ENCODE assay signal across 1 cellular context in the genomic region with DNA sequence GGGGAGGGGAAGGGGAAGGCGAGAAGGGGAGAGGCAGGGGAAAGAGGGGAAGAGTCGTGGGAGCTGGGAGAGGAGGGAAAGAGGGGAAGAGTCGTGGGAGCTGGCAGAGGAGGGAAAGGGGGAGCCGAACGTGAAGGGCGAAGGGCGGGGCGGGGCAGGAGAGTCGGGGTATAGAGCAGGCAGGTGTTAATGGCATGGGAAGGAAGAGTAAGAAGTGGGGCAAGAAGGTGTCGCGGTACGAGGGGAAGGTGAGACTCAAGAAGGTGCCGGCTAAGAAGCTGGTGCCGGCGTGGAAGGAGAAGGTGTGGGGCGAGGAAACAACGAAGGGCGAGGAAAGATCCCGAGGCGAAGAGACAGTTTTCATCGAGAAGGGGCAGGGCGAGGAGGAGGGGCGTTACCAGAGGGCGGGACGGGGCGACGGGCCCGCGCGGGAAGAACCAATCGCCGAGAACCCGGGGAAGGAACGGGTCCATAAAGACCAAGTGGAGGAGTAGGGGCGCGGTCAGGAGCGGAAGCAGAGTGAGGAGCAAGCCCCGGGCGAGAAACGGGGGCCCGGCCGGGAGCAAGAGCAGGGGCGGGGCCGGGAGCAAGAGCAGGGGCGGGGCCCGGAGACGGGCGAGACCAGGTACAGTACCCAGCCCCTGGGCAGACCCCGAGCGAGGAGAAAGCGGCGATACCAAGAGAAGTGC.
TF ChIP-seq lines count a peak whose summit lies in the region.

No MANE protein-coding gene starts in this region.

TF ChIP-seq in HepG2, 621 proteins besides CTCF, POLR2A, EP300 and RAD21 (continued from another document and continues in another):
- TF ChIP-seq, protein P1, sequence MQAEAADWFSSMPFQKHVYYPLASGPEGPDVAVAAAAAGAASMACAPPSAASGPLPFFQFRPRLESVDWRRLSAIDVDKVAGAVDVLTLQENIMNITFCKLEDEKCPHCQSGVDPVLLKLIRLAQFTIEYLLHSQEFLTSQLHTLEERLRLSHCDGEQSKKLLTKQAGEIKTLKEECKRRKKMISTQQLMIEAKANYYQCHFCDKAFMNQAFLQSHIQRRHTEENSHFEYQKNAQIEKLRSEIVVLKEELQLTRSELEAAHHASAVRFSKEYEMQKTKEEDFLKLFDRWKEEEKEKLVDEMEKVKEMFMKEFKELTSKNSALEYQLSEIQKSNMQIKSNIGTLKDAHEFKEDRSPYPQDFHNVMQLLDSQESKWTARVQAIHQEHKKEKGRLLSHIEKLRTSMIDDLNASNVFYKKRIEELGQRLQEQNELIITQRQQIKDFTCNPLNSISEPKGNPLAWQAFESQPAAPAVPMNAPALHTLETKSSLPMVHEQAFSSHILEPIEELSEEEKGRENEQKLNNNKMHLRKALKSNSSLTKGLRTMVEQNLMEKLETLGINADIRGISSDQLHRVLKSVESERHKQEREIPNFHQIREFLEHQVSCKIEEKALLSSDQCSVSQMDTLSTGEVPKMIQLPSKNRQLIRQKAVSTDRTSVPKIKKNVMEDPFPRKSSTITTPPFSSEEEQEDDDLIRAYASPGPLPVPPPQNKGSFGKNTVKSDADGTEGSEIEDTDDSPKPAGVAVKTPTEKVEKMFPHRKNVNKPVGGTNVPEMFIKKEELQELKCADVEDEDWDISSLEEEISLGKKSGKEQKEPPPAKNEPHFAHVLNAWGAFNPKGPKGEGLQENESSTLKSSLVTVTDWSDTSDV (CRISPR knock-in tag; IDR thresholded peaks at IDR 0.05): no peak
- TF ChIP-seq ZNF790 (CRISPR knock-in tag; IDR thresholded peaks at IDR 0.05; ENCODE audit: borderline replicate concordance) (0 out of 2 replicates have a peak, but pooled peaks have one; percentile 61), ZNF780A (CRISPR knock-in tag; IDR thresholded peaks at IDR 0.05) (no peak), ZFP1 (CRISPR knock-in tag; IDR thresholded peaks at IDR 0.05) (no peak), ZNF235 (CRISPR knock-in tag; IDR thresholded peaks at IDR 0.05; ENCODE audit: borderline replicate concordance) (0 out of 2 replicates have a peak, but pooled peaks have one; percentile 58), KLF13 (CRISPR knock-in tag; IDR thresholded peaks at IDR 0.05) (no peak), ZNF224 (CRISPR knock-in tag; IDR thresholded peaks at IDR 0.05) (no peak), ZNF891 (CRISPR knock-in tag; IDR thresholded peaks at IDR 0.05) (no peak), SMARCE1 (IDR thresholded peaks at IDR 0.05; ENCODE audit: borderline replicate concordance) (no peak), ZNF317 (CRISPR knock-in tag; IDR thresholded peaks at IDR 0.05) (no peak), KLF11 (CRISPR knock-in tag; IDR thresholded peaks at IDR 0.05) (no peak), SMC3 (IDR thresholded peaks at IDR 0.05; ENCODE audit: low read length) (no peak), MIXL1 (CRISPR knock-in tag; IDR thresholded peaks at IDR 0.05) (no peak), ZNF253 (CRISPR knock-in tag; IDR thresholded peaks at IDR 0.05; ENCODE audit: borderline replicate concordance) (no peak), EEA1 (CRISPR knock-in tag; IDR thresholded peaks at IDR 0.05; ENCODE audit: borderline replicate concordance) (no peak), ZNF274 (CRISPR knock-in tag; IDR thresholded peaks at IDR 0.05) (no peak), ATAD3A (CRISPR knock-in tag; IDR thresholded peaks at IDR 0.05) (no peak), EED (CRISPR knock-in tag; IDR thresholded peaks at IDR 0.05) (no peak), ZNF205 (CRISPR knock-in tag; IDR thresholded peaks at IDR 0.05) (no peak), NFYC (CRISPR knock-in tag; IDR thresholded peaks at IDR 0.05) (peak; percentile 66), PCBP2 (optimal IDR thresholded peaks at IDR 0.05; ENCODE audit: low read depth, low read length, poor library complexity, severe bottlenecking) (peak; percentile 67), KDM6A (CRISPR knock-in tag; IDR thresholded peaks at IDR 0.05; ENCODE audit: low read depth) (no peak), TOPORS (CRISPR knock-in tag; IDR thresholded peaks at IDR 0.05) (no peak), PHF20 (CRISPR knock-in tag; IDR thresholded peaks at IDR 0.05) (peak; percentile 22)
- TF ChIP-seq, protein P2, sequence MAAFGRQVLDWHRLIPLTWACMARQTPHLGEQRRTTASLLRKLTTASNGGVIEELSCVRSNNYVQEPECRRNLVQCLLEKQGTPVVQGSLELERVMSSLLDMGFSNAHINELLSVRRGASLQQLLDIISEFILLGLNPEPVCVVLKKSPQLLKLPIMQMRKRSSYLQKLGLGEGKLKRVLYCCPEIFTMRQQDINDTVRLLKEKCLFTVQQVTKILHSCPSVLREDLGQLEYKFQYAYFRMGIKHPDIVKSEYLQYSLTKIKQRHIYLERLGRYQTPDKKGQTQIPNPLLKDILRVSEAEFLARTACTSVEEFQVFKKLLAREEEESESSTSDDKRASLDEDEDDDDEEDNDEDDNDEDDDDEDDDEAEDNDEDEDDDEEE (CRISPR knock-in tag; IDR thresholded peaks at IDR 0.05): 0 out of 2 replicates have a peak, but pooled peaks have one; percentile 29
- TF ChIP-seq, protein P3, sequence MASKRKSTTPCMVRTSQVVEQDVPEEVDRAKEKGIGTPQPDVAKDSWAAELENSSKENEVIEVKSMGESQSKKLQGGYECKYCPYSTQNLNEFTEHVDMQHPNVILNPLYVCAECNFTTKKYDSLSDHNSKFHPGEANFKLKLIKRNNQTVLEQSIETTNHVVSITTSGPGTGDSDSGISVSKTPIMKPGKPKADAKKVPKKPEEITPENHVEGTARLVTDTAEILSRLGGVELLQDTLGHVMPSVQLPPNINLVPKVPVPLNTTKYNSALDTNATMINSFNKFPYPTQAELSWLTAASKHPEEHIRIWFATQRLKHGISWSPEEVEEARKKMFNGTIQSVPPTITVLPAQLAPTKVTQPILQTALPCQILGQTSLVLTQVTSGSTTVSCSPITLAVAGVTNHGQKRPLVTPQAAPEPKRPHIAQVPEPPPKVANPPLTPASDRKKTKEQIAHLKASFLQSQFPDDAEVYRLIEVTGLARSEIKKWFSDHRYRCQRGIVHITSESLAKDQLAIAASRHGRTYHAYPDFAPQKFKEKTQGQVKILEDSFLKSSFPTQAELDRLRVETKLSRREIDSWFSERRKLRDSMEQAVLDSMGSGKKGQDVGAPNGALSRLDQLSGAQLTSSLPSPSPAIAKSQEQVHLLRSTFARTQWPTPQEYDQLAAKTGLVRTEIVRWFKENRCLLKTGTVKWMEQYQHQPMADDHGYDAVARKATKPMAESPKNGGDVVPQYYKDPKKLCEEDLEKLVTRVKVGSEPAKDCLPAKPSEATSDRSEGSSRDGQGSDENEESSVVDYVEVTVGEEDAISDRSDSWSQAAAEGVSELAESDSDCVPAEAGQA (IDR thresholded peaks at IDR 0.05; ENCODE audit: low read depth): no peak
- TF ChIP-seq, protein P3 (CRISPR knock-in tag; IDR thresholded peaks at IDR 0.05; ENCODE audit: borderline replicate concordance): no peak
- TF ChIP-seq, protein P4, sequence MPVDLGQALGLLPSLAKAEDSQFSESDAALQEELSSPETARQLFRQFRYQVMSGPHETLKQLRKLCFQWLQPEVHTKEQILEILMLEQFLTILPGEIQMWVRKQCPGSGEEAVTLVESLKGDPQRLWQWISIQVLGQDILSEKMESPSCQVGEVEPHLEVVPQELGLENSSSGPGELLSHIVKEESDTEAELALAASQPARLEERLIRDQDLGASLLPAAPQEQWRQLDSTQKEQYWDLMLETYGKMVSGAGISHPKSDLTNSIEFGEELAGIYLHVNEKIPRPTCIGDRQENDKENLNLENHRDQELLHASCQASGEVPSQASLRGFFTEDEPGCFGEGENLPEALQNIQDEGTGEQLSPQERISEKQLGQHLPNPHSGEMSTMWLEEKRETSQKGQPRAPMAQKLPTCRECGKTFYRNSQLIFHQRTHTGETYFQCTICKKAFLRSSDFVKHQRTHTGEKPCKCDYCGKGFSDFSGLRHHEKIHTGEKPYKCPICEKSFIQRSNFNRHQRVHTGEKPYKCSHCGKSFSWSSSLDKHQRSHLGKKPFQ (CRISPR knock-in tag; IDR thresholded peaks at IDR 0.05; ENCODE audit: insufficient replicate concordance): no peak
- TF ChIP-seq, protein P5, sequence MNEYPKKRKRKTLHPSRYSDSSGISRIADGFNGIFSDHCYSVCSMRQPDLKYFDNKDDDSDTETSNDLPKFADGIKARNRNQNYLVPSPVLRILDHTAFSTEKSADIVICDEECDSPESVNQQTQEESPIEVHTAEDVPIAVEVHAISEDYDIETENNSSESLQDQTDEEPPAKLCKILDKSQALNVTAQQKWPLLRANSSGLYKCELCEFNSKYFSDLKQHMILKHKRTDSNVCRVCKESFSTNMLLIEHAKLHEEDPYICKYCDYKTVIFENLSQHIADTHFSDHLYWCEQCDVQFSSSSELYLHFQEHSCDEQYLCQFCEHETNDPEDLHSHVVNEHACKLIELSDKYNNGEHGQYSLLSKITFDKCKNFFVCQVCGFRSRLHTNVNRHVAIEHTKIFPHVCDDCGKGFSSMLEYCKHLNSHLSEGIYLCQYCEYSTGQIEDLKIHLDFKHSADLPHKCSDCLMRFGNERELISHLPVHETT (CRISPR knock-in tag; conservative IDR thresholded peaks at IDR 0.05): no peak
- TF ChIP-seq, protein P6, sequence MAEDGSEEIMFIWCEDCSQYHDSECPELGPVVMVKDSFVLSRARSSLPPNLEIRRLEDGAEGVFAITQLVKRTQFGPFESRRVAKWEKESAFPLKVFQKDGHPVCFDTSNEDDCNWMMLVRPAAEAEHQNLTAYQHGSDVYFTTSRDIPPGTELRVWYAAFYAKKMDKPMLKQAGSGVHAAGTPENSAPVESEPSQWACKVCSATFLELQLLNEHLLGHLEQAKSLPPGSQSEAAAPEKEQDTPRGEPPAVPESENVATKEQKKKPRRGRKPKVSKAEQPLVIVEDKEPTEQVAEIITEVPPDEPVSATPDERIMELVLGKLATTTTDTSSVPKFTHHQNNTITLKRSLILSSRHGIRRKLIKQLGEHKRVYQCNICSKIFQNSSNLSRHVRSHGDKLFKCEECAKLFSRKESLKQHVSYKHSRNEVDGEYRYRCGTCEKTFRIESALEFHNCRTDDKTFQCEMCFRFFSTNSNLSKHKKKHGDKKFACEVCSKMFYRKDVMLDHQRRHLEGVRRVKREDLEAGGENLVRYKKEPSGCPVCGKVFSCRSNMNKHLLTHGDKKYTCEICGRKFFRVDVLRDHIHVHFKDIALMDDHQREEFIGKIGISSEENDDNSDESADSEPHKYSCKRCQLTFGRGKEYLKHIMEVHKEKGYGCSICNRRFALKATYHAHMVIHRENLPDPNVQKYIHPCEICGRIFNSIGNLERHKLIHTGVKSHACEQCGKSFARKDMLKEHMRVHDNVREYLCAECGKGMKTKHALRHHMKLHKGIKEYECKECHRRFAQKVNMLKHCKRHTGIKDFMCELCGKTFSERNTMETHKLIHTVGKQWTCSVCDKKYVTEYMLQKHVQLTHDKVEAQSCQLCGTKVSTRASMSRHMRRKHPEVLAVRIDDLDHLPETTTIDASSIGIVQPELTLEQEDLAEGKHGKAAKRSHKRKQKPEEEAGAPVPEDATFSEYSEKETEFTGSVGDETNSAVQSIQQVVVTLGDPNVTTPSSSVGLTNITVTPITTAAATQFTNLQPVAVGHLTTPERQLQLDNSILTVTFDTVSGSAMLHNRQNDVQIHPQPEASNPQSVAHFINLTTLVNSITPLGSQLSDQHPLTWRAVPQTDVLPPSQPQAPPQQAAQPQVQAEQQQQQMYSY (CRISPR knock-in tag; IDR thresholded peaks at IDR 0.05): no peak
- TF ChIP-seq, protein P7, sequence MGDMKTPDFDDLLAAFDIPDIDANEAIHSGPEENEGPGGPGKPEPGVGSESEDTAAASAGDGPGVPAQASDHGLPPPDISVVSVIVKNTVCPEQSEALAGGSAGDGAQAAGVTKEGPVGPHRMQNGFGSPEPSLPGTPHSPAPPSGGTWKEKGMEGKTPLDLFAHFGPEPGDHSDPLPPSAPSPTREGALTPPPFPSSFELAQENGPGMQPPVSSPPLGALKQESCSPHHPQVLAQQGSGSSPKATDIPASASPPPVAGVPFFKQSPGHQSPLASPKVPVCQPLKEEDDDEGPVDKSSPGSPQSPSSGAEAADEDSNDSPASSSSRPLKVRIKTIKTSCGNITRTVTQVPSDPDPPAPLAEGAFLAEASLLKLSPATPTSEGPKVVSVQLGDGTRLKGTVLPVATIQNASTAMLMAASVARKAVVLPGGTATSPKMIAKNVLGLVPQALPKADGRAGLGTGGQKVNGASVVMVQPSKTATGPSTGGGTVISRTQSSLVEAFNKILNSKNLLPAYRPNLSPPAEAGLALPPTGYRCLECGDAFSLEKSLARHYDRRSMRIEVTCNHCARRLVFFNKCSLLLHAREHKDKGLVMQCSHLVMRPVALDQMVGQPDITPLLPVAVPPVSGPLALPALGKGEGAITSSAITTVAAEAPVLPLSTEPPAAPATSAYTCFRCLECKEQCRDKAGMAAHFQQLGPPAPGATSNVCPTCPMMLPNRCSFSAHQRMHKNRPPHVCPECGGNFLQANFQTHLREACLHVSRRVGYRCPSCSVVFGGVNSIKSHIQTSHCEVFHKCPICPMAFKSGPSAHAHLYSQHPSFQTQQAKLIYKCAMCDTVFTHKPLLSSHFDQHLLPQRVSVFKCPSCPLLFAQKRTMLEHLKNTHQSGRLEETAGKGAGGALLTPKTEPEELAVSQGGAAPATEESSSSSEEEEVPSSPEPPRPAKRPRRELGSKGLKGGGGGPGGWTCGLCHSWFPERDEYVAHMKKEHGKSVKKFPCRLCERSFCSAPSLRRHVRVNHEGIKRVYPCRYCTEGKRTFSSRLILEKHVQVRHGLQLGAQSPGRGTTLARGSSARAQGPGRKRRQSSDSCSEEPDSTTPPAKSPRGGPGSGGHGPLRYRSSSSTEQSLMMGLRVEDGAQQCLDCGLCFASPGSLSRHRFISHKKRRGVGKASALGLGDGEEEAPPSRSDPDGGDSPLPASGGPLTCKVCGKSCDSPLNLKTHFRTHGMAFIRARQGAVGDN (CRISPR knock-in tag; IDR thresholded peaks at IDR 0.05): peak; percentile 36
